Comparison of ENCODE assay signal across 9 cellular contexts in genomic region chr15:64990168-64990470, GRCh38. TPM values are rescaled to one million over a fixed set of nuclear protein-coding genes. Genes with fewer than 3 reads are reported as not detected.
DNase-seq lines count a peak whose midpoint lies in the region; ATAC-seq, FAIRE-seq and TF ChIP-seq lines count a peak whose summit lies in the region.
"Had no signal": no experiment of that assay in that cellular context is flagged by ENCODE, and none has a peak within 500 bp of the region (broad histone marks: within the 10 kb centered on the region; RNA-seq: fewer than 3 reads in every experiment).

No MANE protein-coding gene starts in this region.

- TF ChIP-seq POLR2A in GM12891 (IDR thresholded peaks at IDR 0.05; ENCODE audit: low read depth, low read length): no peak; the same call in 1 of the 2 replicates

- peak overlapping the region; percentile 95 for H3K4me3 ChIP-seq in WI38 (ENCODE audit: low read depth, low read length)
- peak overlapping the region; percentile 92 for H3K4me3 ChIP-seq in rectal smooth muscle tissue (ENCODE audit: low read length)

- ATAC-seq in foreskin keratinocyte: no peak
- no peak for ATAC-seq in HG02759 (IDR thresholded peaks at IDR 0.05; ENCODE audit: unreplicated experiment)
- no peak for ATAC-seq in GM21717 (IDR thresholded peaks at IDR 0.05; ENCODE audit: unreplicated experiment)

- H3K4me1 ChIP-seq in foreskin keratinocyte (peaks cover 5% of the 10 kb centered on the region), rectal smooth muscle tissue (ENCODE audit: control insufficient read depth, insufficient read depth, low read length) (peaks cover 3% of the 10 kb centered on the region)

- FAIRE-seq in GM12891 (lab: Jason Lieb, UNC): no peak
- FAIRE-seq: colon had no signal

- H3K27ac ChIP-seq in foreskin keratinocyte: peak overlapping the region; percentile 88
- peak overlapping the region; percentile 86 for H3K27ac ChIP-seq in rectal smooth muscle tissue (ENCODE audit: low read depth, low read length)

- DNase-seq in GM12891 (ENCODE audit: insufficient read length, low spot score) (no peak), foreskin keratinocyte (no peak), NCI-H748 treated with DMSO at 0.1 percent for 48 hours (lab: John Stamatoyannopoulos, UW) (no peak)
- DNase-seq in stimulated activated CD4-positive, alpha-beta T cell treated with anti-CD3 and anti-CD28 coated beads, Interleukin-4, amount 100 ng/mL, for 24 hours: no peak

- no peak for TF ChIP-seq CTCF in WI38 (IDR thresholded peaks at IDR 0.05; ENCODE audit: low read depth, low read length)
- TF ChIP-seq CTCF in foreskin keratinocyte (conservative IDR thresholded peaks at IDR 0.05): no peak

- no peaks in the 10 kb centered on the region for H3K36me3 ChIP-seq in rectal smooth muscle tissue (ENCODE audit: control insufficient read depth, insufficient read depth, low read length)

- peak overlapping the region; percentile 45 for H3K9ac ChIP-seq in rectal smooth muscle tissue (ENCODE audit: low read length)

- H3K27me3 ChIP-seq in foreskin keratinocyte (no peaks in the 10 kb centered on the region), rectal smooth muscle tissue (ENCODE audit: control insufficient read depth, insufficient read depth, low read length) (no peaks in the 10 kb centered on the region)

TF ChIP-seq in GM12891, 5 proteins besides CTCF, POLR2A, EP300 and RAD21:
- TF ChIP-seq SPI1 (IDR thresholded peaks at IDR 0.05; ENCODE audit: low read depth, low read length) (no peak), POU2F2 (IDR thresholded peaks at IDR 0.05; ENCODE audit: low read depth, low read length) (no peak), TAF1 (IDR thresholded peaks at IDR 0.05; ENCODE audit: low read depth, low read length) (peak; percentile 60; the same call in 1 of the 2 replicates)

RNA-seq across cellular contexts. Expression of gene SPG21, which starts 0.4 kb away (rescaled TPM):
- 43.5 TPM for polyA plus RNA-seq in GM12891 (2012; ENCODE audit: low read depth, missing spikeins)
- total RNA-seq in foreskin keratinocyte: 71.2 and 71.5 TPM in 2 replicates
- polyA plus RNA-seq in foreskin keratinocyte: 68.1 and 74.6 TPM in 2 replicates

RNA-seq across cellular contexts. Expression of gene MTFMT, which starts 39.3 kb away (rescaled TPM):
- 8.9 TPM for polyA plus RNA-seq in GM12891 (2012; ENCODE audit: low read depth, missing spikeins)
- 19.7 and 21.9 TPM in 2 replicates for total RNA-seq in foreskin keratinocyte
- 13.3 and 17.5 TPM in 2 replicates for polyA plus RNA-seq in foreskin keratinocyte

RNA-seq across cellular contexts. Expression of gene SLC51B, which starts 55.1 kb away (rescaled TPM):
- polyA plus RNA-seq in GM12891 (2012; ENCODE audit: low read depth, missing spikeins): not detected
- total RNA-seq in foreskin keratinocyte: not detected in 2 replicates
- polyA plus RNA-seq in foreskin keratinocyte: not detected in 2 replicates
